In the genomic region with DNA sequence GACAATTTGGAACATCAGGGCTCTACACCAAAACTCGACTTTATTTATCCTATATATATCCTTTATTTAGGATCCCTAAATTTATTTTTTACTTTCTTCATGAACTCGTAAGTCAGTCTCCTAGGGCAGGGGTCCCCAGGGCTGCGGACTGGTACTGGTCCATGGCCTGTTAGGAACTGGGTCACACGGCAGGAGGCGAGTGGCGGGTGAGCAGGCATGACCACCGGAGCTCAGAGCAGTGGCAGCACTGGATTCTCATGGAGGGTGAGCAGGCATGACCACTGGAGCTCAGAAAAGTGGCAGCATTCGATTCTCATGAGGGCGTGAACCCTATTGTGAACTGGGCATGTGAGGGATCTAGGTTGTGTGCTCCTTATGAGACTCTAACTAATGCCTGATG, we compare ENCODE assay signal across 34 cellular contexts.
"Had no signal": no experiment of that assay in that cellular context is flagged by ENCODE, and none has a peak within 500 bp of the region (broad histone marks: within the 10 kb centered on the region; RNA-seq: fewer than 3 reads in every experiment).

No MANE protein-coding gene starts in this region.

- DNase-seq: Karpas-422, Kasumi-1, KG1, MG63, MM.1S, MV-4-11, NCI-H1048, NCI-H1092, NCI-H1092 treated with DMSO at 0.1 percent for 48 hours, NCI-H1105, NCI-H1105 treated with DMSO at 0.1 percent for 48 hours, NCI-H1417, NCI-H1417 treated with DMSO at 0.1 percent for 48 hours, NCI-H1436, NCI-H1436 treated with DMSO at 0.1 percent for 48 hours, NCI-H146, NCI-H1694, NCI-H1694 treated with DMSO at 0.1 percent for 48 hours, NCI-H187, NCI-H187 treated with DMSO at 0.1 percent for 48 hours, NCI-H1930, NCI-H2029, NCI-H2081, NCI-H2081 treated with DMSO at 0.1 percent for 48 hours, NCI-H2107, NCI-H2171, NCI-H2171 treated with DMSO at 0.1 percent for 48 hours, NCI-H2227 treated with DMSO at 0.1 percent for 48 hours, NCI-H226, NCI-H345, NCI-H446, NCI-H446 treated with DMSO at 0.1 percent for 48 hours, NCI-H510A had no signal

- H3K36me3 ChIP-seq: MG63 had no signal

- H3K27ac ChIP-seq: KMS-11 had no signal

- H3K4me2 ChIP-seq: KMS-11 had no signal

- H3K27me3 ChIP-seq: MG63 had no signal

- H3K9ac ChIP-seq: KMS-11 had no signal

- H3K4me3 ChIP-seq: MG63 had no signal
